Comparison of ENCODE assay signal across 8 cellular contexts in the genomic region with DNA sequence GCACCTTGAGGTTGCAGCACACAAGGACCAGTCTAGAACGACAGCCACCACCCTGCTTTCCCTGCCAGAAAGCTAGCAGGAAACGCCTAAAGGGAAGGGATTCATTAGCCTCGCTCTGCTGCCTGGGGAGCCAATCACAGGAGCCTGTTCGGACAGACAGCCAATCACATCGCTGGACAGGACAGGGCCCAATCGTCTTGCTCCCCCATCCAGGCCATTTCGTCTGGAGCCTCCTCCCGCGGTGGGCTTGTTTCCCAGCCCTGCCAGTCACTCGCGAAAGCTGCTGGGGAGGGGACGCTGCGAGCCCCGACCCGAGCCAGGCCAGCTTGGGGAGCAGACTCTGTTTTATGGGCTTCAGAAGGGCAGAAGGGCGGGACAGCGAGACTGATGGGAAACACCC.
DNase-seq lines count a peak whose midpoint lies in the region; ATAC-seq, FAIRE-seq and TF ChIP-seq lines count a peak whose summit lies in the region.

No MANE protein-coding gene starts in this region.

- H3K4me2 ChIP-seq in A549 = peak overlapping the region; percentile 51
- no peak overlapping the region for H3K4me2 ChIP-seq in OCI-LY7 (ENCODE audit: low read length)

- FAIRE-seq in A549 (lab: Jason Lieb, UNC) = no peak

- H2AFZ ChIP-seq in OCI-LY7 (ENCODE audit: low read length) = no peak overlapping the region

- no peak overlapping the region for H3K27ac ChIP-seq in A549
- no peak overlapping the region for H3K27ac ChIP-seq in OCI-LY7 (ENCODE audit: low read depth, low read length, poor library complexity, severe bottlenecking)

- H3K79me2 ChIP-seq in OCI-LY7 (ENCODE audit: insufficient read depth, low read depth, low read length) = no peaks in the 10 kb centered on the region

- peak; percentile 39 to 84; a peak in 4 of 6 replicates for ATAC-seq in A549

- POLR2A ChIA-PET in A549 (lab: Yijun Ruan, JAX) = no interaction called here
- POLR2A ChIA-PET in OCI-LY7 (lab: Charles Lee) = no interaction called here

- TF ChIP-seq RAD21 in A549 (conservative IDR thresholded peaks at IDR 0.05 in 1 of 2, IDR thresholded peaks at IDR 0.05 in 1 of 2) = no peak

- no peaks in the 10 kb centered on the region for H4K20me1 ChIP-seq in OCI-LY7 (ENCODE audit: insufficient read depth, low read length)

- no TSS peak for BruUV-seq in OCI-LY7 (replicated peaks; lab: Mats Ljungman, UMichigan)

- H3K4me3 ChIP-seq in A549 (no peak overlapping the region), kidney epithelial cell (ENCODE audit: low read depth, low read length) (peak overlapping the region; percentile 39), OCI-LY7 (ENCODE audit: low read depth, low read length, poor library complexity, severe bottlenecking) (no peak overlapping the region)

- CTCF ChIA-PET in A549 (lab: Yijun Ruan, JAX) (interaction anchor here (0.6 kb wide), 1 partner anchor 666 kb away, joined by 3 read pairs; no protein-coding TSS in a partner anchor), OCI-LY7 (lab: Charles Lee; ENCODE audit: unreplicated experiment) (no interaction called here)

- H3K36me3 ChIP-seq in kidney epithelial cell (ENCODE audit: control insufficient read depth, insufficient read depth, low read length) = no peaks in the 10 kb centered on the region
- H3K36me3 ChIP-seq in OCI-LY7 (ENCODE audit: insufficient read depth, low read length) = no peaks in the 10 kb centered on the region

- no peaks in the 10 kb centered on the region for H3K27me3 ChIP-seq in kidney epithelial cell (ENCODE audit: control insufficient read depth, insufficient read depth, low read length)

- DNase-seq in A549 (ENCODE audit: low read depth in 1 of 2, low spot score in 1 of 2) (peak; percentile 20 to 25), NCI-H2081 treated with DMSO at 0.1 percent for 48 hours (lab: John Stamatoyannopoulos, UW) (peak; percentile 94), cerebellar nuclear complex (lab: John Stamatoyannopoulos, UW) (peak; percentile 58 to 77), kidney epithelial cell (ENCODE audit: low read depth) (peak; percentile 18), stromal cell of bone marrow (ENCODE audit: low read depth) (peak; percentile 16), OCI-LY7 (ENCODE audit: low spot score) (no peak), GM20000 (ENCODE audit: low spot score) (no peak)
- DNase-seq in activated effector memory CD4-positive, alpha-beta T cell treated with anti-CD3 and anti-CD28 coated beads, Interleukin-2, amount 50 U/mL, for 16 hours = no peak

- TF ChIP-seq EP300 in A549 (IDR thresholded peaks at IDR 0.05) = no peak

- 5% methylated on average over 4 of the region's 17 CpGs for WGBS in A549 (ENCODE audit: missing lambda C conversion rate)

- H3K4me1 ChIP-seq in A549 = no peaks in the 10 kb centered on the region
- no peaks in the 10 kb centered on the region for H3K4me1 ChIP-seq in OCI-LY7 (ENCODE audit: insufficient read depth, low read length, poor library complexity, severe bottlenecking)

- H3K9me3 ChIP-seq in A549 = no peaks in the 10 kb centered on the region
- no peaks in the 10 kb centered on the region for H3K9me3 ChIP-seq in OCI-LY7 (ENCODE audit: low read length)

- TF ChIP-seq POLR2A in A549 (IDR thresholded peaks at IDR 0.05; ENCODE audit: low read length) = no peak

- no peaks in the 10 kb centered on the region for H3K9me2 ChIP-seq in OCI-LY7 (ENCODE audit: insufficient read depth, low read length)

- no peak for TF ChIP-seq CTCF in A549 (IDR thresholded peaks at IDR 0.05)
- TF ChIP-seq CTCF in kidney epithelial cell (IDR thresholded peaks at IDR 0.05; ENCODE audit: insufficient read depth, low read length, poor library complexity, severe bottlenecking) = no peak
- no peak for TF ChIP-seq CTCF in OCI-LY7 (conservative IDR thresholded peaks at IDR 0.05; ENCODE audit: low read length)
- TF ChIP-seq CTCF in GM20000 (IDR thresholded peaks at IDR 0.05; ENCODE audit: extremely low read depth, missing control alignments) = no peak

- intact Hi-C loops in OCI-LY7 (cut with micrococcal nuclease; ENCODE audit: unreplicated experiment) = no loop called here

TF ChIP-seq in A549, 52 proteins besides CTCF, POLR2A, EP300 and RAD21:
- TF ChIP-seq NR3C1 (IDR thresholded peaks at IDR 0.05) (no peak), PHF8 (IDR thresholded peaks at IDR 0.05; ENCODE audit: borderline replicate concordance, low read depth) (no peak), FOXS1 (CRISPR knock-in tag; IDR thresholded peaks at IDR 0.05) (no peak), GATA3 (IDR thresholded peaks at IDR 0.05; ENCODE audit: borderline replicate concordance) (no peak), RNF2 (IDR thresholded peaks at IDR 0.05; ENCODE audit: borderline replicate concordance, low read depth) (no peak), CBX2 (IDR thresholded peaks at IDR 0.05; ENCODE audit: borderline replicate concordance, low read depth) (no peak), FOSB (CRISPR knock-in tag; IDR thresholded peaks at IDR 0.05) (no peak), SREBF2 (IDR thresholded peaks at IDR 0.05) (no peak)
- TF ChIP-seq, protein P1, sequence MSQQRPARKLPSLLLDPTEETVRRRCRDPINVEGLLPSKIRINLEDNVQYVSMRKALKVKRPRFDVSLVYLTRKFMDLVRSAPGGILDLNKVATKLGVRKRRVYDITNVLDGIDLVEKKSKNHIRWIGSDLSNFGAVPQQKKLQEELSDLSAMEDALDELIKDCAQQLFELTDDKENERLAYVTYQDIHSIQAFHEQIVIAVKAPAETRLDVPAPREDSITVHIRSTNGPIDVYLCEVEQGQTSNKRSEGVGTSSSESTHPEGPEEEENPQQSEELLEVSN (IDR thresholded peaks at IDR 0.05; ENCODE audit: borderline replicate concordance, low read depth) = no peak
- TF ChIP-seq, protein P2, sequence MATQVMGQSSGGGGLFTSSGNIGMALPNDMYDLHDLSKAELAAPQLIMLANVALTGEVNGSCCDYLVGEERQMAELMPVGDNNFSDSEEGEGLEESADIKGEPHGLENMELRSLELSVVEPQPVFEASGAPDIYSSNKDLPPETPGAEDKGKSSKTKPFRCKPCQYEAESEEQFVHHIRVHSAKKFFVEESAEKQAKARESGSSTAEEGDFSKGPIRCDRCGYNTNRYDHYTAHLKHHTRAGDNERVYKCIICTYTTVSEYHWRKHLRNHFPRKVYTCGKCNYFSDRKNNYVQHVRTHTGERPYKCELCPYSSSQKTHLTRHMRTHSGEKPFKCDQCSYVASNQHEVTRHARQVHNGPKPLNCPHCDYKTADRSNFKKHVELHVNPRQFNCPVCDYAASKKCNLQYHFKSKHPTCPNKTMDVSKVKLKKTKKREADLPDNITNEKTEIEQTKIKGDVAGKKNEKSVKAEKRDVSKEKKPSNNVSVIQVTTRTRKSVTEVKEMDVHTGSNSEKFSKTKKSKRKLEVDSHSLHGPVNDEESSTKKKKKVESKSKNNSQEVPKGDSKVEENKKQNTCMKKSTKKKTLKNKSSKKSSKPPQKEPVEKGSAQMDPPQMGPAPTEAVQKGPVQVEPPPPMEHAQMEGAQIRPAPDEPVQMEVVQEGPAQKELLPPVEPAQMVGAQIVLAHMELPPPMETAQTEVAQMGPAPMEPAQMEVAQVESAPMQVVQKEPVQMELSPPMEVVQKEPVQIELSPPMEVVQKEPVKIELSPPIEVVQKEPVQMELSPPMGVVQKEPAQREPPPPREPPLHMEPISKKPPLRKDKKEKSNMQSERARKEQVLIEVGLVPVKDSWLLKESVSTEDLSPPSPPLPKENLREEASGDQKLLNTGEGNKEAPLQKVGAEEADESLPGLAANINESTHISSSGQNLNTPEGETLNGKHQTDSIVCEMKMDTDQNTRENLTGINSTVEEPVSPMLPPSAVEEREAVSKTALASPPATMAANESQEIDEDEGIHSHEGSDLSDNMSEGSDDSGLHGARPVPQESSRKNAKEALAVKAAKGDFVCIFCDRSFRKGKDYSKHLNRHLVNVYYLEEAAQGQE (IDR thresholded peaks at IDR 0.05) = no peak

Comparison
In these comparisons a context has a peak if more than half of its experiments do, and no peak if none do; other contexts are left out.
1. DNase-seq: peak in A549 (2 of 2), NCI-H2081 treated with DMSO at 0.1 percent for 48 hours (single experiment), cerebellar nuclear complex (2 of 2), kidney epithelial cell (single experiment) and stromal cell of bone marrow (single experiment); none in OCI-LY7 (single experiment), GM20000 (single experiment) and activated effector memory CD4-positive, alpha-beta T cell treated with anti-CD3 and anti-CD28 coated beads, Interleukin-2, amount 50 U/mL, for 16 hours (single experiment).